Comparison of ENCODE assay signal across 8 cellular contexts in the genomic region with DNA sequence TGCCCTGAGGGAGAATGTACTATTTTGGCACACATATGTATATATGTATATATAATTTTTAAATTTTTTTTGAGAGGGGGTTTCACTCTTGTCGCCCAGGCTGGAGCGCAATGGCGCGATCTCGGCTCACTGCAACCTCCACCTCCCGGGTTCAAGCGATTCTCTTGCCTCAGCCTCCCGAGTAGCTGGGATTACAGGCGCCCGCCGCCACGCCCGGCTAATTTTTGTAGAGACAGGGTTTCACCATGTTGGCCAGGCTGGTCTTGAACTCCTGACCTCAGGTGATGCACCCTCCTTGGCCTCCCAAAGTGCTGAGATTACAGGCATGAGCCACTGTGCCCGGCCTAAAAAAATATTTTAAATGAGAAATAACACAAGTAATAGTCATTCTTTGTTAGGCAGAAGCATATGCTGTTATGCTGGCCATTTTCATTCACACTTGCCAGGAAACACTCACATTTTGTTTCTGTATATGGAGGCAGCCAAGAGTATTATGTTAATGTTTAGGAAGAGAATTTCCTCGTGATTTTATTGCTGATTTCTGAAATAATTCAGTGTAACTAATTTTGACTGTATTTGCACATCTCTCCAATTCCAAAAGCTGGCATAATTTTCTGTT. TPM values are rescaled to one million over a fixed set of nuclear protein-coding genes. Genes with fewer than 3 reads are reported as not detected.
DNase-seq lines count a peak whose midpoint lies in the region; TF ChIP-seq lines count a peak whose summit lies in the region.
"Not testable (repeated sequence)": the region's sequence is repeated elsewhere in the genome, so short reads cannot be mapped to it uniquely, and the experiment has no call there.

No MANE protein-coding gene starts in this region.

- WGBS in adrenal gland, 4 donors, result 63 to 83% (median 75%) methylated on average over 15 of the region's 15 CpGs

- peak overlapping the region; percentile 89 to 97 (median 96) for H3K27ac ChIP-seq in BLaER1 treated with 17β-estradiol and CSF1 and Interleukin-3, amounts not matched to agents 10 nM and 100 nM
- H3K27ac ChIP-seq in HL-60 (replicated peaks) (peak overlapping the region; percentile 93), adrenal gland (peak overlapping the region; percentile 24 to 99 (median 97))

- H3K9me3 ChIP-seq in BLaER1 treated with 17β-estradiol and CSF1 and Interleukin-3, amounts not matched to agents 10 nM and 100 nM (replicated peaks in 1 of 11); adrenal gland (replicated peaks in 1 of 3): not testable (repeated sequence)

- peak overlapping the region; percentile 86 for H3K27ac Mint-ChIP-seq in T-helper 1 cell treated with Interleukin-12 subunit alpha and Interleukin-12 subunit beta and Interleukin-4 antibody, amounts not matched to agents 30 μg/mL and 1 μg/mL, for 36 hours
- not testable (repeated sequence) for H3K27ac Mint-ChIP-seq in endothelial cell (ENCODE audit: unreplicated experiment); nephron progenitor cell
- H3K27ac Mint-ChIP-seq in stimulated activated naive CD8-positive, alpha-beta T cell treated with anti-CD3 and anti-CD28 coated beads, Interleukin-15, Interleukin-2, amounts not matched to agents 100 ng/mL and 50 ng/mL, for 24 hours, result peak overlapping the region; percentile 94

- H3K9me3 Mint-ChIP-seq in T-helper 1 cell treated with Interleukin-12 subunit alpha and Interleukin-12 subunit beta and Interleukin-4 antibody, amounts not matched to agents 30 μg/mL and 1 μg/mL, for 36 hours; endothelial cell (ENCODE audit: unreplicated experiment); nephron progenitor cell; stimulated activated naive CD8-positive, alpha-beta T cell treated with anti-CD3 and anti-CD28 coated beads, Interleukin-15, Interleukin-2, amounts not matched to agents 100 ng/mL and 50 ng/mL, for 24 hours: not testable (repeated sequence)

- H3K4me1 ChIP-seq in BLaER1 treated with 17β-estradiol and CSF1 and Interleukin-3, amounts not matched to agents 10 nM and 100 nM, result peaks cover 60 to 67% (median 62%) of the 10 kb centered on the region in 10 experiments
- H3K4me1 ChIP-seq in adrenal gland (replicated peaks in 1 of 2), result peaks cover 8 to 34% of the 10 kb centered on the region in 2 donors

- peaks cover 23 to 43% (median 34%) of the 10 kb centered on the region in 11 experiments for H3K36me3 ChIP-seq in BLaER1 treated with 17β-estradiol and CSF1 and Interleukin-3, amounts not matched to agents 10 nM and 100 nM
- H3K36me3 ChIP-seq in adrenal gland (replicated peaks in 1 of 2), result peaks cover 0 to 19% of the 10 kb centered on the region in 2 donors

- DNase-seq in HL-60 (ENCODE audit: low read depth in 1 of 2, low spot score in 1 of 2); adrenal gland; endothelial cell (ENCODE audit: low spot score); nephron progenitor cell: not testable (repeated sequence)
- DNase-seq in iris pigment epithelial cell (ENCODE audit: low read depth), result peak; percentile 17

- H3K4me3 Mint-ChIP-seq in T-helper 1 cell treated with Interleukin-12 subunit alpha and Interleukin-12 subunit beta and Interleukin-4 antibody, amounts not matched to agents 30 μg/mL and 1 μg/mL, for 36 hours, result peak overlapping the region; percentile 88
- peak overlapping the region; percentile 95 for H3K4me3 Mint-ChIP-seq in endothelial cell (ENCODE audit: unreplicated experiment)
- peak overlapping the region; percentile 92 for H3K4me3 Mint-ChIP-seq in nephron progenitor cell
- H3K4me3 Mint-ChIP-seq in stimulated activated naive CD8-positive, alpha-beta T cell treated with anti-CD3 and anti-CD28 coated beads, Interleukin-15, Interleukin-2, amounts not matched to agents 100 ng/mL and 50 ng/mL, for 24 hours, result peak overlapping the region; percentile 90

- not testable (repeated sequence) for H3K27me3 ChIP-seq in BLaER1 treated with 17β-estradiol and CSF1 and Interleukin-3, amounts not matched to agents 10 nM and 100 nM; HL-60 (ENCODE audit: insufficient read depth, poor library complexity, severe bottlenecking); adrenal gland

- intact Hi-C loops in adrenal gland (cut with DNase I), result not testable (repeated sequence)

- peaks cover 34 to 65% (median 55%) of the 10 kb centered on the region in 11 experiments for H4K20me1 ChIP-seq in BLaER1 treated with 17β-estradiol and CSF1 and Interleukin-3, amounts not matched to agents 10 nM and 100 nM

- H3K4me2 ChIP-seq in BLaER1 treated with 17β-estradiol and CSF1 and Interleukin-3, amounts not matched to agents 10 nM and 100 nM, result peak overlapping the region; percentile 80 to 98 (median 94)

- H3K4me3 ChIP-seq in BLaER1 treated with 17β-estradiol and CSF1 and Interleukin-3, amounts not matched to agents 10 nM and 100 nM, result peak overlapping the region; percentile 80 to 98 (median 89)
- peak overlapping the region; percentile 70 for H3K4me3 ChIP-seq in HL-60 (replicated peaks; ENCODE audit: insufficient read depth, low read length)
- peak overlapping the region in 2 of 4 donors; percentile 82 to 90 for H3K4me3 ChIP-seq in adrenal gland

- peaks cover 48% of the 10 kb centered on the region for H3K36me3 Mint-ChIP-seq in T-helper 1 cell treated with Interleukin-12 subunit alpha and Interleukin-12 subunit beta and Interleukin-4 antibody, amounts not matched to agents 30 μg/mL and 1 μg/mL, for 36 hours (ENCODE audit: low read depth)
- not testable (repeated sequence) for H3K36me3 Mint-ChIP-seq in endothelial cell (ENCODE audit: low read depth, unreplicated experiment)
- peaks cover 17% of the 10 kb centered on the region for H3K36me3 Mint-ChIP-seq in nephron progenitor cell (ENCODE audit: low read depth)
- peaks cover 48% of the 10 kb centered on the region for H3K36me3 Mint-ChIP-seq in stimulated activated naive CD8-positive, alpha-beta T cell treated with anti-CD3 and anti-CD28 coated beads, Interleukin-15, Interleukin-2, amounts not matched to agents 100 ng/mL and 50 ng/mL, for 24 hours (ENCODE audit: low read depth)

- H3K9ac ChIP-seq in BLaER1 treated with 17β-estradiol and CSF1 and Interleukin-3, amounts not matched to agents 10 nM and 100 nM, result peak overlapping the region; percentile 86 to 97 (median 94)

- peaks cover 62% of the 10 kb centered on the region for H3K4me1 Mint-ChIP-seq in T-helper 1 cell treated with Interleukin-12 subunit alpha and Interleukin-12 subunit beta and Interleukin-4 antibody, amounts not matched to agents 30 μg/mL and 1 μg/mL, for 36 hours (ENCODE audit: low read depth)
- H3K4me1 Mint-ChIP-seq in endothelial cell (ENCODE audit: unreplicated experiment), result peaks cover 17% of the 10 kb centered on the region
- H3K4me1 Mint-ChIP-seq in nephron progenitor cell, result peaks cover 67% of the 10 kb centered on the region
- peaks cover 76% of the 10 kb centered on the region for H3K4me1 Mint-ChIP-seq in stimulated activated naive CD8-positive, alpha-beta T cell treated with anti-CD3 and anti-CD28 coated beads, Interleukin-15, Interleukin-2, amounts not matched to agents 100 ng/mL and 50 ng/mL, for 24 hours (ENCODE audit: low read depth)

- TF ChIP-seq CTCF in HL-60 (IDR thresholded peaks at IDR 0.05; ENCODE audit: insufficient read depth, low read length); adrenal gland (IDR thresholded peaks at IDR 0.05); endothelial cell (IDR thresholded peaks at IDR 0.05; ENCODE audit: unreplicated experiment); nephron progenitor cell (IDR thresholded peaks at IDR 0.05): not testable (repeated sequence)

- not testable (repeated sequence) for TF ChIP-seq POLR2A in adrenal gland (IDR thresholded peaks at IDR 0.05)

- not testable (repeated sequence) for H3K27me3 Mint-ChIP-seq in T-helper 1 cell treated with Interleukin-12 subunit alpha and Interleukin-12 subunit beta and Interleukin-4 antibody, amounts not matched to agents 30 μg/mL and 1 μg/mL, for 36 hours (ENCODE audit: low read depth); endothelial cell (ENCODE audit: unreplicated experiment); nephron progenitor cell (ENCODE audit: low read depth, poor library complexity); stimulated activated naive CD8-positive, alpha-beta T cell treated with anti-CD3 and anti-CD28 coated beads, Interleukin-15, Interleukin-2, amounts not matched to agents 100 ng/mL and 50 ng/mL, for 24 hours

RNA-seq across cellular contexts. Expression of gene MAP3K8, which starts 1.6 kb away (rescaled TPM):
- total RNA-seq in adrenal gland, result 10 to 100 TPM in 7 of 8 donors, 1 to 10 TPM in 1; 2.0 to 58.0 (median 27.1) TPM
- polyA plus RNA-seq in adrenal gland, result 10 to 100 TPM; 13.4 to 32.4 (median 13.7) TPM
- total RNA-seq in endothelial cell (ENCODE audit: unreplicated experiment), result 6.2 TPM
